ENCODE assay signal across 1 cellular context in genomic region chr11:34358258-34358665, GRCh38.
TF ChIP-seq lines count a peak whose summit lies in the region.

No MANE protein-coding gene starts in this region.

TF ChIP-seq in HepG2, 621 proteins besides CTCF, POLR2A, EP300 and RAD21 (continued from another document):
- TF ChIP-seq ZBTB33 (CRISPR knock-in tag; IDR thresholded peaks at IDR 0.05) (peak; percentile 22; the same call in 1 of the 2 replicates), STAG1 (CRISPR knock-in tag; IDR thresholded peaks at IDR 0.05) (peak; percentile 22; the same call in 1 of the 2 replicates), FOXP4 (CRISPR knock-in tag; IDR thresholded peaks at IDR 0.05) (no peak), BRD4 (CRISPR knock-in tag; IDR thresholded peaks at IDR 0.05) (no peak), ZNF777 (CRISPR knock-in tag; IDR thresholded peaks at IDR 0.05) (peak; percentile 96), TOPORS (CRISPR knock-in tag; IDR thresholded peaks at IDR 0.05) (no peak), ZSCAN31 (CRISPR knock-in tag; IDR thresholded peaks at IDR 0.05; ENCODE audit: low read depth) (no peak), KAT7 (CRISPR knock-in tag; IDR thresholded peaks at IDR 0.05; ENCODE audit: borderline replicate concordance) (no peak), ZMYM3 (CRISPR knock-in tag; IDR thresholded peaks at IDR 0.05) (no peak), PRPF4 (IDR thresholded peaks at IDR 0.05; ENCODE audit: low read depth, low read length, poor library complexity, severe bottlenecking) (peak; percentile 94), ZNF281 (CRISPR knock-in tag; IDR thresholded peaks at IDR 0.05; ENCODE audit: borderline replicate concordance) (peak; percentile 67; the same call in 1 of the 2 replicates), ZNF44 (CRISPR knock-in tag; IDR thresholded peaks at IDR 0.05) (no peak), CENPX (CRISPR knock-in tag; IDR thresholded peaks at IDR 0.05) (no peak), ZNF552 (CRISPR knock-in tag; IDR thresholded peaks at IDR 0.05; ENCODE audit: borderline replicate concordance) (0 out of 2 replicates have a peak, but pooled peaks have one; percentile 23), NR2F2 (IDR thresholded peaks at IDR 0.05; ENCODE audit: borderline replicate concordance, low read depth) (peak; percentile 39; the same call in 1 of the 2 replicates)
- TF ChIP-seq, protein P1, sequence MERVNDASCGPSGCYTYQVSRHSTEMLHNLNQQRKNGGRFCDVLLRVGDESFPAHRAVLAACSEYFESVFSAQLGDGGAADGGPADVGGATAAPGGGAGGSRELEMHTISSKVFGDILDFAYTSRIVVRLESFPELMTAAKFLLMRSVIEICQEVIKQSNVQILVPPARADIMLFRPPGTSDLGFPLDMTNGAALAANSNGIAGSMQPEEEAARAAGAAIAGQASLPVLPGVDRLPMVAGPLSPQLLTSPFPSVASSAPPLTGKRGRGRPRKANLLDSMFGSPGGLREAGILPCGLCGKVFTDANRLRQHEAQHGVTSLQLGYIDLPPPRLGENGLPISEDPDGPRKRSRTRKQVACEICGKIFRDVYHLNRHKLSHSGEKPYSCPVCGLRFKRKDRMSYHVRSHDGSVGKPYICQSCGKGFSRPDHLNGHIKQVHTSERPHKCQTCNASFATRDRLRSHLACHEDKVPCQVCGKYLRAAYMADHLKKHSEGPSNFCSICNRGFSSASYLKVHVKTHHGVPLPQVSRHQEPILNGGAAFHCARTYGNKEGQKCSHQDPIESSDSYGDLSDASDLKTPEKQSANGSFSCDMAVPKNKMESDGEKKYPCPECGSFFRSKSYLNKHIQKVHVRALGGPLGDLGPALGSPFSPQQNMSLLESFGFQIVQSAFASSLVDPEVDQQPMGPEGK (CRISPR knock-in tag; IDR thresholded peaks at IDR 0.05): peak; percentile 98
- TF ChIP-seq, protein P2, sequence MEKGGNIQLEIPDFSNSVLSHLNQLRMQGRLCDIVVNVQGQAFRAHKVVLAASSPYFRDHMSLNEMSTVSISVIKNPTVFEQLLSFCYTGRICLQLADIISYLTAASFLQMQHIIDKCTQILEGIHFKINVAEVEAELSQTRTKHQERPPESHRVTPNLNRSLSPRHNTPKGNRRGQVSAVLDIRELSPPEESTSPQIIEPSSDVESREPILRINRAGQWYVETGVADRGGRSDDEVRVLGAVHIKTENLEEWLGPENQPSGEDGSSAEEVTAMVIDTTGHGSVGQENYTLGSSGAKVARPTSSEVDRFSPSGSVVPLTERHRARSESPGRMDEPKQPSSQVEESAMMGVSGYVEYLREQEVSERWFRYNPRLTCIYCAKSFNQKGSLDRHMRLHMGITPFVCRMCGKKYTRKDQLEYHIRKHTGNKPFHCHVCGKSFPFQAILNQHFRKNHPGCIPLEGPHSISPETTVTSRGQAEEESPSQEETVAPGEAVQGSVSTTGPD (CRISPR knock-in tag; IDR thresholded peaks at IDR 0.05): no peak
